ENCODE assay signal across 11 cellular contexts in genomic region chr10:84172435-84173356, GRCh38. TPM values are rescaled to one million over a fixed set of nuclear protein-coding genes. Genes with fewer than 3 reads are reported as not detected.
DNase-seq lines count a peak whose midpoint lies in the region; ATAC-seq and TF ChIP-seq lines count a peak whose summit lies in the region.
"Had no signal": no experiment of that assay in that cellular context is flagged by ENCODE, and none has a peak within 500 bp of the region (broad histone marks: within the 10 kb centered on the region; RNA-seq: fewer than 3 reads in every experiment).

No MANE protein-coding gene starts in this region.

- no peak for TF ChIP-seq CTCF in mesothelial cell of epicardium (IDR thresholded peaks at IDR 0.05; ENCODE audit: unreplicated experiment)

- peak overlapping the region; percentile 77 for H3K27ac Mint-ChIP-seq in mesothelial cell of epicardium

- no peak for DNase-seq in mesothelial cell of epicardium (ENCODE audit: low spot score in 2 of 2, unreplicated experiment in 2 of 2)
- no peak for DNase-seq in amygdala (lab: John Stamatoyannopoulos, UW)
- DNase-seq in DMS 273 treated with DMSO at 0.1 percent for 48 hours (lab: John Stamatoyannopoulos, UW) = no peak
- DNase-seq in ACHN = no peak

- no peaks in the 10 kb centered on the region for H3K36me3 Mint-ChIP-seq in mesothelial cell of epicardium

- H3K4me3 Mint-ChIP-seq in mesothelial cell of epicardium = no peak overlapping the region

- H3K27me3 Mint-ChIP-seq in mesothelial cell of epicardium (ENCODE audit: low read depth) = no peaks in the 10 kb centered on the region

- in situ Hi-C loops in ACHN (cut with HindIII; ENCODE audit: low pct_ligation_motif_present, low pct_unique_long_range_greater_than_20kb, low sequenced_read_pairs) = no loop called here

- peak; percentile 52 for ATAC-seq in GM18867 (IDR thresholded peaks at IDR 0.05; ENCODE audit: unreplicated experiment)
- ATAC-seq in GM21723 (IDR thresholded peaks at IDR 0.05; ENCODE audit: unreplicated experiment) = peak; percentile 63
- ATAC-seq in HG03442 (IDR thresholded peaks at IDR 0.05; ENCODE audit: unreplicated experiment) = peak; percentile 53
- no peak for ATAC-seq in GM19328 (IDR thresholded peaks at IDR 0.05; ENCODE audit: unreplicated experiment)

- peaks cover under 1% of the 10 kb centered on the region for H3K9me3 Mint-ChIP-seq in mesothelial cell of epicardium

- no peaks in the 10 kb centered on the region for H3K4me1 Mint-ChIP-seq in mesothelial cell of epicardium

RNA-seq across cellular contexts. Expression of gene GPR15LG, which starts 0.9 kb away (rescaled TPM):
- not detected in 3 replicates for total RNA-seq in mesothelial cell of epicardium
- total RNA-seq: Daoy, glomerular endothelial cell, HT1080 had no signal

RNA-seq across cellular contexts. Expression of gene CDHR1, which starts 21.6 kb away (rescaled TPM):
- 0.16 to 0.25 TPM (median 0.24 TPM) in 3 replicates for total RNA-seq in mesothelial cell of epicardium
- total RNA-seq: Daoy, HT1080 had no signal

RNA-seq across cellular contexts. Expression of gene GHITM, which starts 33.4 kb away (rescaled TPM):
- 59.0 to 61.9 TPM (median 60.7 TPM) in 3 replicates for total RNA-seq in mesothelial cell of epicardium

RNA-seq across cellular contexts. Expression of gene LRIT2, which starts 52.6 kb away (rescaled TPM):
- not detected in 3 replicates for total RNA-seq in mesothelial cell of epicardium
- total RNA-seq: Daoy, glomerular endothelial cell, HT1080 had no signal
